In genomic region chr4:91630054-91630453, GRCh38 we compare ENCODE assay signal across 33 cellular contexts.
"Had no signal": no experiment of that assay in that cellular context is flagged by ENCODE, and none has a peak within 500 bp of the region (broad histone marks: within the 10 kb centered on the region; RNA-seq: fewer than 3 reads in every experiment).

No MANE protein-coding gene starts in this region.

- H3K27me3 ChIP-seq: MG63 had no signal

- H3K4me3 ChIP-seq: MG63 had no signal

- H3K9me3 ChIP-seq: MG63 had no signal

- DNase-seq: Kasumi-1, MG63, MM.1S, MV-4-11, NCI-H1048, NCI-H1092, NCI-H1092 treated with DMSO at 0.1 percent for 48 hours, NCI-H1105, NCI-H1105 treated with DMSO at 0.1 percent for 48 hours, NCI-H1417, NCI-H1417 treated with DMSO at 0.1 percent for 48 hours, NCI-H1436, NCI-H1436 treated with DMSO at 0.1 percent for 48 hours, NCI-H146, NCI-H1694, NCI-H1694 treated with DMSO at 0.1 percent for 48 hours, NCI-H187, NCI-H187 treated with DMSO at 0.1 percent for 48 hours, NCI-H1930, NCI-H2029, NCI-H2029 treated with DMSO at 0.1 percent for 48 hours, NCI-H2081, NCI-H2081 treated with DMSO at 0.1 percent for 48 hours, NCI-H2107, NCI-H2171, NCI-H2171 treated with DMSO at 0.1 percent for 48 hours, NCI-H2227 treated with DMSO at 0.1 percent for 48 hours, NCI-H226, NCI-H345, NCI-H446, NCI-H446 treated with DMSO at 0.1 percent for 48 hours, NCI-H510A, NCI-H510A treated with DMSO at 0.1 percent for 48 hours had no signal

- H3K36me3 ChIP-seq: MG63 had no signal
